In genomic region chr6:118558811-118559217, GRCh38 we compare ENCODE assay signal across 9 cellular contexts. TPM values are rescaled to one million over a fixed set of nuclear protein-coding genes. Genes with fewer than 3 reads are reported as not detected.
DNase-seq lines count a peak whose midpoint lies in the region; ATAC-seq and TF ChIP-seq lines count a peak whose summit lies in the region.
"Had no signal": no experiment of that assay in that cellular context is flagged by ENCODE, and none has a peak within 500 bp of the region (broad histone marks: within the 10 kb centered on the region; RNA-seq: fewer than 3 reads in every experiment).

No MANE protein-coding gene starts in this region.

- TF ChIP-seq CTCF in WTC11 (IDR thresholded peaks at IDR 0.05), result no peak
- TF ChIP-seq CTCF in osteocyte (IDR thresholded peaks at IDR 0.05), result no peak

- no peaks in the 10 kb centered on the region for H3K4me1 Mint-ChIP-seq in WTC11
- H3K4me1 Mint-ChIP-seq in osteocyte (ENCODE audit: unreplicated experiment), result peaks cover 15% of the 10 kb centered on the region

- no peaks in the 10 kb centered on the region for H3K9me3 Mint-ChIP-seq in WTC11
- no peaks in the 10 kb centered on the region for H3K9me3 Mint-ChIP-seq in osteocyte (ENCODE audit: unreplicated experiment)

- H3K4me3 Mint-ChIP-seq in WTC11 (no peak overlapping the region), osteocyte (ENCODE audit: unreplicated experiment) (no peak overlapping the region)

- H3K36me3 Mint-ChIP-seq in WTC11 (no peaks in the 10 kb centered on the region; the same call in 1 of the 2 replicates), osteocyte (ENCODE audit: unreplicated experiment) (peaks cover 5% of the 10 kb centered on the region)

- H3K27me3 Mint-ChIP-seq in WTC11 (ENCODE audit: low read depth) (no peaks in the 10 kb centered on the region), osteocyte (ENCODE audit: unreplicated experiment) (no peaks in the 10 kb centered on the region)

- peak; percentile 51 for ATAC-seq in HG02885 (IDR thresholded peaks at IDR 0.05; ENCODE audit: poor library complexity, unreplicated experiment)
- no peak for ATAC-seq in WTC11
- ATAC-seq in HG03025 (IDR thresholded peaks at IDR 0.05; ENCODE audit: low FRiP score, unreplicated experiment), result no peak

- CTCF ChIA-PET in WTC11 (lab: Charles Lee), result no interaction called here

- peak; percentile 32 for DNase-seq in NOMO-1 treated with DMSO at 0.1 percent for 48 hours (lab: John Stamatoyannopoulos, UW; ENCODE audit: unreplicated experiment)
- DNase-seq in NOMO-1 treated with dmso at 0.1 percent for 144 hours (lab: John Stamatoyannopoulos, UW; ENCODE audit: unreplicated experiment), result no peak
- DNase-seq in WTC11 (ENCODE audit: low spot score), result no peak
- DNase-seq in osteocyte (ENCODE audit: extremely low spot score, unreplicated experiment), result no peak
- no peak for DNase-seq in NK-92 (lab: John Stamatoyannopoulos, UW; ENCODE audit: unreplicated experiment)
- no peak for DNase-seq in NCI-H526 (lab: John Stamatoyannopoulos, UW)
- DNase-seq: NCI-H1694 treated with DMSO at 0.1 percent for 48 hours had no signal

- H3K27ac Mint-ChIP-seq in WTC11, result peak overlapping the region; percentile 43; the same call in 1 of the 2 replicates
- peak overlapping the region; percentile 28 for H3K27ac Mint-ChIP-seq in osteocyte (ENCODE audit: unreplicated experiment)

- POLR2A ChIA-PET in WTC11 (lab: Charles Lee), result no interaction called here

TF ChIP-seq in WTC11, 78 proteins besides CTCF, POLR2A, EP300 and RAD21:
- TF ChIP-seq HMGA2 (CRISPR knock-in tag; IDR thresholded peaks at IDR 0.05), result no peak
- TF ChIP-seq CREB1 (CRISPR knock-in tag; IDR thresholded peaks at IDR 0.05), result no peak
- TF ChIP-seq FOXJ3 (CRISPR knock-in tag; IDR thresholded peaks at IDR 0.05; ENCODE audit: borderline replicate concordance), result no peak
- no peak for TF ChIP-seq ZBTB43 (CRISPR knock-in tag; IDR thresholded peaks at IDR 0.05)
- TF ChIP-seq ZNF219 (CRISPR knock-in tag; IDR thresholded peaks at IDR 0.05; ENCODE audit: borderline replicate concordance), result no peak
- TF ChIP-seq RORB (CRISPR knock-in tag; IDR thresholded peaks at IDR 0.05), result no peak
- no peak for TF ChIP-seq NFE2L1 (CRISPR knock-in tag; IDR thresholded peaks at IDR 0.05)
- no peak for TF ChIP-seq NR2C2 (CRISPR knock-in tag; IDR thresholded peaks at IDR 0.05)
- TF ChIP-seq ZNF671 (CRISPR knock-in tag; IDR thresholded peaks at IDR 0.05), result no peak
- TF ChIP-seq ATF3 (CRISPR knock-in tag; conservative IDR thresholded peaks at IDR 0.05), result no peak
- no peak for TF ChIP-seq TP53 (CRISPR knock-in tag; IDR thresholded peaks at IDR 0.05)
- no peak for TF ChIP-seq NFYB (CRISPR knock-in tag; conservative IDR thresholded peaks at IDR 0.05; ENCODE audit: low read depth)

RNA-seq across cellular contexts. Expression of gene PLN, which starts 10.7 kb away (rescaled TPM):
- total RNA-seq in WTC11 (2021) (0.09 TPM in 1 of 3 replicates, not detected in the others), osteocyte (not detected in 2 replicates)
